Comparison of ENCODE assay signal across 15 cellular contexts in genomic region chr1:100860397-100860991, GRCh38.
DNase-seq lines count a peak whose midpoint lies in the region; ATAC-seq, FAIRE-seq and TF ChIP-seq lines count a peak whose summit lies in the region.
"Had no signal": no experiment of that assay in that cellular context is flagged by ENCODE, and none has a peak within 500 bp of the region (broad histone marks: within the 10 kb centered on the region; RNA-seq: fewer than 3 reads in every experiment).

No MANE protein-coding gene starts in this region.

- peak overlapping the region; percentile 50; the same call in 1 of the 2 replicates for H3K27ac ChIP-seq in C4-2B

- ATAC-seq in GM18873 (IDR thresholded peaks at IDR 0.05; ENCODE audit: low FRiP score, unreplicated experiment): no peak
- ATAC-seq: activated T-cell treated with anti-CD3 and anti-CD28 coated beads, Interleukin-2, amount 50 U/mL, for 4 hours; CD8-positive, alpha-beta T cell; esophagus mucosa; natural killer cell treated with Interleukin-12 subunit alpha and Interleukin-12 subunit beta and Interleukin-15 and Interleukin-18, amount 100 ng/mL, for 72 hours had no signal

- FAIRE-seq in HTR-8/SVneo (lab: Jason Lieb, UNC): no peak

- no peak for TF ChIP-seq CTCF in C4-2B (conservative IDR thresholded peaks at IDR 0.05)

- DNase-seq in HTR-8/SVneo (ENCODE audit: insufficient read length, low spot score) (peak; percentile 12), amniotic epithelial cell (ENCODE audit: low read depth) (peak; percentile 80), iPS-NIHi11 (ENCODE audit: low spot score) (peak; percentile 36), anterior cingulate cortex (lab: John Stamatoyannopoulos, UW) (no peak), 8988T (no peak)
- no peak for DNase-seq in activated CD4-positive, alpha-beta T cell treated with anti-CD3 and anti-CD28 coated beads for 48 hours
- DNase-seq: activated T-cell treated with anti-CD3 and anti-CD28 coated beads, Interleukin-2, amount 50 U/mL, for 4 hours; CD8-positive, alpha-beta T cell; KG1; NCI-H2227 treated with DMSO at 0.1 percent for 48 hours; SIG-M5 had no signal

Comparison
In these comparisons a context has a peak if more than half of its experiments do, and no peak if none do; other contexts are left out.
1. DNase-seq: peak in HTR-8/SVneo (single experiment), amniotic epithelial cell (single experiment) and iPS-NIHi11 (single experiment); none in activated CD4-positive, alpha-beta T cell treated with anti-CD3 and anti-CD28 coated beads for 48 hours (single experiment), anterior cingulate cortex (0 of 58) and 8988T (single experiment).